ENCODE assay signal across 15 cellular contexts in genomic region chr15:30905821-30906220, GRCh38. TPM values are rescaled to one million over a fixed set of nuclear protein-coding genes. Genes with fewer than 3 reads are reported as not detected.
DNase-seq lines count a peak whose midpoint lies in the region; ATAC-seq, FAIRE-seq and TF ChIP-seq lines count a peak whose summit lies in the region.
"Had no signal": no experiment of that assay in that cellular context is flagged by ENCODE, and none has a peak within 500 bp of the region (broad histone marks: within the 10 kb centered on the region; RNA-seq: fewer than 3 reads in every experiment).

No MANE protein-coding gene starts in this region.

- in situ Hi-C loops in mammary epithelial cell (cut with MboI; ENCODE audit: low sequenced_read_pairs in 2 of 2) (loop anchor here in 1 of 2 donors (25.0 kb wide), 1 partner anchor 231 kb away; no protein-coding TSS in a partner anchor), K562 (cut with MboI) (no loop called here)

- no peaks in the 10 kb centered on the region for H3K9me1 ChIP-seq in K562 (ENCODE audit: control insufficient read depth, insufficient read depth, low read length)

- ATAC-seq in K562 (no peak), HG03457 (IDR thresholded peaks at IDR 0.05; ENCODE audit: unreplicated experiment) (no peak)
- ATAC-seq: HCT116, natural killer cell had no signal

- TF ChIP-seq EP300 in K562 (IDR thresholded peaks at IDR 0.05; ENCODE audit: low read length): no peak

- POLR2A ChIA-PET in K562 (lab: Yijun Ruan, JAX): interaction anchor here (1.2 kb wide), 1 partner anchor 10 kb away, joined by 4 read pairs; no protein-coding TSS in a partner anchor

- DNase-seq in breast epithelium (ENCODE audit: low spot score in 2 of 2): no peak
- no peak for DNase-seq in mammary epithelial cell
- no peak for DNase-seq in K562 (ENCODE audit: extremely low read depth in 1 of 4, low spot score in 3 of 4)
- no peak for DNase-seq in kidney epithelial cell (ENCODE audit: low read depth)
- peak; percentile 50 for DNase-seq in testis
- DNase-seq in NCI-H2081 treated with DMSO at 0.1 percent for 48 hours (lab: John Stamatoyannopoulos, UW): no peak
- no peak for DNase-seq in NCI-H1694 (lab: John Stamatoyannopoulos, UW)
- DNase-seq: activated CD4-positive, CD25-positive, alpha-beta regulatory T cell treated with anti-CD3 and anti-CD28 coated beads, Interleukin-2, amount 50 U/mL, for 72 hours; activated T-cell treated with anti-CD3 and anti-CD28 coated beads, Interleukin-2, amount 50 U/mL, for 24 hours; natural killer cell; spleen; SW 1271; upper lobe of left lung had no signal

- no peak for TF ChIP-seq CTCF in breast epithelium (IDR thresholded peaks at IDR 0.05)
- peak in 1 of 2 donors; percentile 33 for TF ChIP-seq CTCF in mammary epithelial cell (conservative IDR thresholded peaks at IDR 0.05 in 1 of 2, IDR thresholded peaks at IDR 0.05 in 1 of 2; ENCODE audit: extremely low read depth in 1 of 2, insufficient read depth in 1 of 2, low read depth in 1 of 2, low read length in 2 of 2)
- TF ChIP-seq CTCF in K562 (IDR thresholded peaks at IDR 0.05 in 2 of 3, conservative IDR thresholded peaks at IDR 0.05 in 1 of 3; ENCODE audit: insufficient read depth in 2 of 3, low read depth in 1 of 3, low read length in 3 of 3): peak; percentile 38 to 47 (median 44); a peak in 4 of 6 replicates
- peak; percentile 59 for TF ChIP-seq CTCF in kidney epithelial cell (IDR thresholded peaks at IDR 0.05; ENCODE audit: insufficient read depth, low read length, poor library complexity, severe bottlenecking)
- peak in 2 of 3 experiments; percentile 19 to 26 for TF ChIP-seq CTCF in testis (IDR thresholded peaks at IDR 0.05)

- TF ChIP-seq RAD21 in K562 (CRISPR knock-in tag; conservative IDR thresholded peaks at IDR 0.05 in 1 of 2, IDR thresholded peaks at IDR 0.05 in 1 of 2): 0 out of 4 replicates have a peak, but pooled peaks of 1 of the 2 experiments have one; percentile 6

- peaks cover 7% of the 10 kb centered on the region for H3K79me2 ChIP-seq in mammary epithelial cell (ENCODE audit: insufficient read depth, low read length)
- 0 out of 3 replicates have a peak, but pooled peaks cover 4% of the 10 kb centered on the region for H3K79me2 ChIP-seq in K562 (ENCODE audit: control insufficient read depth, insufficient read depth, low read length)

- H2AFZ ChIP-seq in mammary epithelial cell (ENCODE audit: low read depth, low read length) (no peak overlapping the region), K562 (ENCODE audit: low read depth, low read length) (no peak overlapping the region)

- H3K4me1 ChIP-seq in breast epithelium: peaks cover 3 to 14% of the 10 kb centered on the region in 2 donors
- H3K4me1 ChIP-seq in mammary epithelial cell (ENCODE audit: insufficient read depth, low read length): peaks cover 7% of the 10 kb centered on the region
- peaks cover 5 to 9% of the 10 kb centered on the region in 2 experiments; a peak in 3 of 5 replicates for H3K4me1 ChIP-seq in K562 (replicated peaks in 1 of 2; ENCODE audit: control insufficient read depth in 2 of 2, insufficient read depth in 2 of 2, low read length in 2 of 2)
- H3K4me1 ChIP-seq in testis: peaks cover 10% of the 10 kb centered on the region

- H3K27ac ChIP-seq in breast epithelium: peak overlapping the region; percentile 1 to 8
- H3K27ac ChIP-seq in mammary epithelial cell (ENCODE audit: insufficient read depth, low read depth, low read length): no peak overlapping the region
- H3K27ac ChIP-seq in K562 (ENCODE audit: extremely low read depth, low read depth, low read length): no peak overlapping the region
- H3K27ac ChIP-seq in testis: no peak overlapping the region
- H3K27ac ChIP-seq: spleen, upper lobe of left lung had no signal

- WGBS in mammary epithelial cell (ENCODE audit: low coverage, missing lambda C conversion rate): 67% methylated on average over 5 of the region's 5 CpGs
- WGBS in K562 (ENCODE audit: insufficient coverage, low coverage, missing lambda C conversion rate): 56% methylated on average over 5 of the region's 5 CpGs
- 54 to 62% methylated on average over 5 of the region's 5 CpGs for WGBS in testis, 2 donors

- no peak overlapping the region for H3K9ac ChIP-seq in mammary epithelial cell (ENCODE audit: insufficient read depth, low read length)
- H3K9ac ChIP-seq in K562 (ENCODE audit: insufficient read depth in 1 of 2, low read depth in 2 of 2, low read length in 2 of 2): no peak overlapping the region

- peak; percentile 57 for FAIRE-seq in K562 (lab: Jason Lieb, UNC)

- no peak for TF ChIP-seq POLR2A in breast epithelium (IDR thresholded peaks at IDR 0.05)
- no peak for TF ChIP-seq POLR2A in K562 (conservative IDR thresholded peaks at IDR 0.05)
- no peak for TF ChIP-seq POLR2A in testis (IDR thresholded peaks at IDR 0.05)

- H3K27me3 ChIP-seq in breast epithelium: no peaks in the 10 kb centered on the region
- no peaks in the 10 kb centered on the region for H3K27me3 ChIP-seq in mammary epithelial cell (ENCODE audit: insufficient read depth, low read length)
- H3K27me3 ChIP-seq in K562 (ENCODE audit: control insufficient read depth in 2 of 2, insufficient read depth in 2 of 2, low read length in 2 of 2): no peaks in the 10 kb centered on the region; a peak in 1 of 5 replicates
- H3K27me3 ChIP-seq in kidney epithelial cell (ENCODE audit: control insufficient read depth, insufficient read depth, low read length): no peaks in the 10 kb centered on the region
- no peaks in the 10 kb centered on the region for H3K27me3 ChIP-seq in testis
- H3K27me3 ChIP-seq: spleen, upper lobe of left lung had no signal

- H3K4me2 ChIP-seq in mammary epithelial cell (ENCODE audit: insufficient read depth, low read depth, low read length) (no peak overlapping the region), K562 (ENCODE audit: insufficient read depth, low read length) (no peak overlapping the region)

- BruUV-seq in mammary epithelial cell (replicated peaks; lab: Mats Ljungman, UMichigan): no TSS peak
- no TSS peak for BruUV-seq in K562 (replicated peaks; lab: Mats Ljungman, UMichigan)

- no peak overlapping the region for H3K4me3 ChIP-seq in breast epithelium
- no peak overlapping the region for H3K4me3 ChIP-seq in mammary epithelial cell (replicated peaks in 1 of 3; ENCODE audit: insufficient read depth in 1 of 3, low read depth in 2 of 3, low read length in 3 of 3)
- H3K4me3 ChIP-seq in K562: no peak overlapping the region
- no peak overlapping the region for H3K4me3 ChIP-seq in kidney epithelial cell (ENCODE audit: low read depth, low read length)
- H3K4me3 ChIP-seq in testis: no peak overlapping the region
- H3K4me3 ChIP-seq: spleen, upper lobe of left lung had no signal

- dilution Hi-C loops in mammary epithelial cell (cut with HindIII; ENCODE audit: low sequenced_read_pairs): no loop called here

- intact Hi-C loops in breast epithelium (cut with DNase I; ENCODE audit: low total_unique reads): no loop called here
- intact Hi-C loops in mammary epithelial cell (cut with micrococcal nuclease): no loop called here
- intact Hi-C loops in K562 (cut with micrococcal nuclease): no loop called here
- intact Hi-C loops in testis (cut with DNase I; ENCODE audit: low total_unique reads): no loop called here

- H3K9me3 ChIP-seq in breast epithelium (no peaks in the 10 kb centered on the region), mammary epithelial cell (replicated peaks; ENCODE audit: insufficient read depth, low read length) (no peaks in the 10 kb centered on the region), K562 (replicated peaks; ENCODE audit: control insufficient read depth, insufficient read depth, low read depth, low read length) (0 out of 2 replicates have a peak, but pooled peaks cover 2% of the 10 kb centered on the region), testis (no peaks in the 10 kb centered on the region)
- H3K9me3 ChIP-seq: spleen, upper lobe of left lung had no signal

- CTCF ChIA-PET in mammary epithelial cell (lab: Charles Lee; ENCODE audit: low non-redundant PET): no interaction called here
- CTCF ChIA-PET in K562 (lab: Yijun Ruan, JAX; ENCODE audit: low intra/inter-chr PET ratio): no interaction called here

- H3K36me3 ChIP-seq in breast epithelium (no peaks in the 10 kb centered on the region), mammary epithelial cell (ENCODE audit: insufficient read depth, low read length) (peaks cover 5% of the 10 kb centered on the region), K562 (ENCODE audit: control insufficient read depth, insufficient read depth, low read length) (peaks cover 26% of the 10 kb centered on the region; the same call in 2 of the 3 replicates), kidney epithelial cell (ENCODE audit: control insufficient read depth, insufficient read depth, low read length) (peaks cover 2% of the 10 kb centered on the region), testis (ENCODE audit: low read depth, missing control alignments) (no peaks in the 10 kb centered on the region)

- H4K20me1 ChIP-seq in mammary epithelial cell (ENCODE audit: insufficient read depth, low read length) (no peaks in the 10 kb centered on the region), K562 (replicated peaks; ENCODE audit: control insufficient read depth, insufficient read depth, low read length) (no peaks in the 10 kb centered on the region)

RNA-seq across cellular contexts. Expression of gene FAN1, which starts 2.1 kb away (rescaled TPM):
- total RNA-seq in breast epithelium (10 to 100 TPM; 13.1 to 20.9 (median 15.4) TPM), mammary epithelial cell (10 to 100 TPM; 21.5 to 23.8 TPM), K562 (2014; rRNA removed) (8.7 and 9.8 TPM in 2 replicates), K562 (2014; rRNA removed; fragmentation: Illumina TruSeq; extraction: Trizol) (14.3 and 14.6 TPM in 2 replicates), K562 (2015; rRNA removed; fragmentation: Illumina TruSeq; extraction: Trizol) (12.3 and 12.7 TPM in 2 replicates), K562 (2021) (12.6 and 13.4 TPM in 2 replicates), kidney epithelial cell (12.1 and 16.1 TPM in 2 replicates), testis (10 to 100 TPM; 24.0 to 29.1 TPM)
- polyA plus RNA-seq in mammary epithelial cell (8.4 TPM), K562 (2011; rRNA removed) (16.8 and 19.1 TPM in 2 replicates), K562 (2014; fragmentation: Illumina TruSeq; extraction: Trizol) (11.5 and 11.8 TPM in 2 replicates), K562 (2014; fragmentation: Nextera tagmentation; extraction: Ambion mirVana) (1 to 10 TPM; 1.5 to 2.0 TPM), K562 (2014; rRNA removed) (12.0 and 13.6 TPM in 2 replicates), testis (ENCODE audit: insufficient read depth, low read depth, low replicate concordance) (22.5 TPM)
- 18.0 TPM for polyA minus RNA-seq in mammary epithelial cell
- total RNA-seq in K562 (2011; cell fraction: chromatin; rRNA removed; ENCODE audit: low replicate concordance): 19.0 and 55.4 TPM in 2 replicates
- 12.1 and 12.3 TPM in 2 replicates for total RNA-seq in K562 (2011; cell fraction: nucleolus; rRNA removed)
- 18.8 and 20.2 TPM in 2 replicates for total RNA-seq in K562 (2011; cell fraction: nucleoplasm; rRNA removed)
- polyA plus RNA-seq in K562 (2011; cell fraction: cytosol; rRNA removed): 5.2 and 8.0 TPM in 2 replicates
- 42.7 and 55.3 TPM in 2 replicates for polyA plus RNA-seq in K562 (2011; cell fraction: nucleus; rRNA removed)
- 9.6 and 13.0 TPM in 2 replicates for polyA plus RNA-seq in K562 (2012)
- polyA minus RNA-seq in K562 (2011; rRNA and poly(A)+ RNA removed): 15.4 and 20.4 TPM in 2 replicates
- 4.7 and 7.0 TPM in 2 replicates for polyA minus RNA-seq in K562 (2011; cell fraction: cytosol; rRNA and poly(A)+ RNA removed)
- 14.7 and 34.9 TPM in 2 replicates for polyA minus RNA-seq in K562 (2011; cell fraction: nucleus; rRNA and poly(A)+ RNA removed)

Comparison
In these comparisons a context has a peak if more than half of its experiments do, and no peak if none do; other contexts are left out.
1. H3K27ac ChIP-seq: peak in breast epithelium (2 of 2); none in mammary epithelial cell (single experiment), K562 (single experiment) and testis (0 of 2).
2. CTCF ChIP-seq: peak in K562 (3 of 3), kidney epithelial cell (single experiment) and testis (2 of 3); none in breast epithelium (0 of 3).